14 cellular contexts compared by ENCODE assay signal in genomic region chr4:87506974-87507701, GRCh38. TPM values are rescaled to one million over a fixed set of nuclear protein-coding genes. Genes with fewer than 3 reads are reported as not detected.
A peak's percentile ranks its signal among the peaks of the same experiment; 100 is the strongest.
DNase-seq lines count a peak whose midpoint lies in the region; FAIRE-seq and TF ChIP-seq lines count a peak whose summit lies in the region.
"Had no signal": no experiment of that assay in that cellular context is flagged by ENCODE, and none has a peak within 500 bp of the region (broad histone marks: within the 10 kb centered on the region; RNA-seq: fewer than 3 reads in every experiment).

No MANE protein-coding gene starts in this region.

- H3K27ac ChIP-seq in SJSA1 (peak overlapping the region; percentile 23; the same call in 1 of the 2 replicates), esophagus squamous epithelium (peak overlapping the region in 3 of 4 donors; percentile 37 to 81 (median 61))
- H3K27ac ChIP-seq: parathyroid adenoma had no signal

- POLR2A ChIA-PET in AG04449 (lab: Yijun Ruan, JAX) (no interaction called here), Caco-2 (lab: Charles Lee) (no interaction called here)

- no peak overlapping the region for H3K4me3 ChIP-seq in AG04449 (ENCODE audit: low read depth, low read length)
- H3K4me3 ChIP-seq in SJSA1: no peak overlapping the region
- no peak overlapping the region for H3K4me3 ChIP-seq in esophagus squamous epithelium
- no peak overlapping the region for H3K4me3 ChIP-seq in Caco-2 (ENCODE audit: low read depth, low read length)

- no peak for TF ChIP-seq CTCF in AG04449 (IDR thresholded peaks at IDR 0.05; ENCODE audit: insufficient read depth, low read length, missing control alignments)
- TF ChIP-seq CTCF in esophagus squamous epithelium (IDR thresholded peaks at IDR 0.05): no peak
- TF ChIP-seq CTCF in osteocyte (IDR thresholded peaks at IDR 0.05): no peak
- no peak for TF ChIP-seq CTCF in Caco-2 (IDR thresholded peaks at IDR 0.05; ENCODE audit: insufficient read depth in 1 of 2, low read depth in 1 of 2, low read length in 1 of 2, severe bottlenecking in 1 of 2, unreplicated experiment in 1 of 2)
- no peak for TF ChIP-seq CTCF in CD14-positive monocyte (IDR thresholded peaks at IDR 0.05)

- CTCF ChIA-PET in AG04449 (lab: Yijun Ruan, JAX): no interaction called here
- CTCF ChIA-PET in Caco-2 (lab: Charles Lee): no interaction called here

- no peaks in the 10 kb centered on the region for H3K27me3 Mint-ChIP-seq in osteocyte (ENCODE audit: unreplicated experiment)
- peaks cover 6% of the 10 kb centered on the region for H3K27me3 Mint-ChIP-seq in Caco-2 (ENCODE audit: insufficient read depth, unreplicated experiment)
- H3K27me3 Mint-ChIP-seq in CD14-positive monocyte (ENCODE audit: low read depth in 3 of 3): peaks cover 0 to 2% (median 0%) of the 10 kb centered on the region in 3 donors

- no peaks in the 10 kb centered on the region for H3K9me3 ChIP-seq in SJSA1 (replicated peaks)
- H3K9me3 ChIP-seq in esophagus squamous epithelium: no peaks in the 10 kb centered on the region
- no peaks in the 10 kb centered on the region for H3K9me3 ChIP-seq in Caco-2

- peak overlapping the region; percentile 36 for H3K27ac Mint-ChIP-seq in osteocyte (ENCODE audit: unreplicated experiment)
- H3K27ac Mint-ChIP-seq in Caco-2 (ENCODE audit: unreplicated experiment): no peak overlapping the region
- H3K27ac Mint-ChIP-seq in CD14-positive monocyte: no peak overlapping the region

- no peak for TF ChIP-seq POLR2A in esophagus squamous epithelium (IDR thresholded peaks at IDR 0.05)

- H3K4me1 Mint-ChIP-seq in osteocyte (ENCODE audit: unreplicated experiment) (peaks cover 12% of the 10 kb centered on the region), Caco-2 (ENCODE audit: low read depth, unreplicated experiment) (no peaks in the 10 kb centered on the region), CD14-positive monocyte (no peaks in the 10 kb centered on the region)

- H3K9me3 Mint-ChIP-seq in osteocyte (ENCODE audit: unreplicated experiment) (no peaks in the 10 kb centered on the region), Caco-2 (ENCODE audit: unreplicated experiment) (no peaks in the 10 kb centered on the region), CD14-positive monocyte (peaks cover 0 to 2% (median 0%) of the 10 kb centered on the region in 7 donors)

- no TSS peak for BruUV-seq in Caco-2 (replicated peaks; lab: Mats Ljungman, UMichigan)

- no peak for FAIRE-seq in RCC 7860 (lab: Jason Lieb, UNC)
- FAIRE-seq: colon, islet of Langerhans had no signal

- WGBS in esophagus squamous epithelium, 2 donors: 48 to 59% methylated on average over 4 of the region's 4 CpGs

- H3K36me3 Mint-ChIP-seq in osteocyte (ENCODE audit: unreplicated experiment): no peaks in the 10 kb centered on the region
- H3K36me3 Mint-ChIP-seq in Caco-2 (ENCODE audit: insufficient read depth, unreplicated experiment): no peaks in the 10 kb centered on the region
- no peaks in the 10 kb centered on the region for H3K36me3 Mint-ChIP-seq in CD14-positive monocyte

- H3K4me1 ChIP-seq in SJSA1 (replicated peaks) (peaks cover 8% of the 10 kb centered on the region), esophagus squamous epithelium (peaks cover 6 to 32% (median 31%) of the 10 kb centered on the region in 3 donors), Caco-2 (no peaks in the 10 kb centered on the region)
- H3K4me1 ChIP-seq: parathyroid adenoma had no signal

- H3K27me3 ChIP-seq in SJSA1 (replicated peaks) (no peaks in the 10 kb centered on the region), esophagus squamous epithelium (no peaks in the 10 kb centered on the region), Caco-2 (replicated peaks; ENCODE audit: control insufficient read depth, insufficient read depth, low read length) (no peaks in the 10 kb centered on the region)

- H3K36me3 ChIP-seq in SJSA1: no peaks in the 10 kb centered on the region
- H3K36me3 ChIP-seq in esophagus squamous epithelium: peaks cover 0 to 11% (median 0%) of the 10 kb centered on the region in 3 donors
- H3K36me3 ChIP-seq in Caco-2 (ENCODE audit: control insufficient read depth, insufficient read depth, low read length): no peaks in the 10 kb centered on the region

- intact Hi-C loops in esophagus squamous epithelium (cut with DNase I) (no loop called here), Caco-2 (cut with micrococcal nuclease; ENCODE audit: unreplicated experiment) (no loop called here), CD14-positive monocyte (cut with micrococcal nuclease) (no loop called here)

- H3K4me3 Mint-ChIP-seq in osteocyte (ENCODE audit: unreplicated experiment) (no peak overlapping the region), Caco-2 (ENCODE audit: unreplicated experiment) (no peak overlapping the region), CD14-positive monocyte (no peak overlapping the region)

- peak; percentile 67 for DNase-seq in AG04449 (ENCODE audit: low read depth, low spot score)
- peak in 1 of 2 experiments; percentile 11 for DNase-seq in SJSA1 (ENCODE audit: low read depth in 1 of 2, low spot score in 2 of 2)
- no peak for DNase-seq in esophagus squamous epithelium (lab: John Stamatoyannopoulos, UW)
- no peak for DNase-seq in osteocyte (ENCODE audit: extremely low spot score, unreplicated experiment)
- no peak for DNase-seq in RCC 7860 (ENCODE audit: low spot score)
- DNase-seq in Caco-2: no peak
- no peak for DNase-seq in CD14-positive monocyte (ENCODE audit: low spot score)
- DNase-seq in GM19238 (ENCODE audit: insufficient read length, low spot score): no peak
- DNase-seq: activated T-cell treated with anti-CD3 and anti-CD28 coated beads, Interleukin-2, amount 50 U/mL, for 48 hours; NCI-H2081 treated with DMSO at 0.1 percent for 48 hours; RPMI8226 had no signal

RNA-seq across cellular contexts. Expression of gene SPARCL1, which starts 22.0 kb away (rescaled TPM):
- total RNA-seq in SJSA1 (2014; rRNA removed; shearing (Covaris generic)): not detected in 2 replicates
- total RNA-seq in esophagus squamous epithelium (100 to 1,000 TPM in 2 of 4 donors, 10 to 100 TPM in 2; 37.3 to 450 (median 131) TPM), osteocyte (4.0 TPM in 2 replicates), Caco-2 (2022) (0.18 TPM in 1 of 2 replicates, not detected in the other)
- not detected for polyA plus RNA-seq in CD14-positive monocyte
